Comparison of ENCODE assay signal across 7 cellular contexts in genomic region chr11:66266378-66267038, GRCh38. TPM values are rescaled to one million over a fixed set of nuclear protein-coding genes. Genes with fewer than 3 reads are reported as not detected.
DNase-seq lines count a peak whose midpoint lies in the region; ATAC-seq and TF ChIP-seq lines count a peak whose summit lies in the region.

No MANE protein-coding gene starts in this region.

- peaks cover 0 to 30% of the 10 kb centered on the region in 2 donors for H3K4me1 ChIP-seq in right atrium auricular region

- TF ChIP-seq CTCF in HFF-Myc (IDR thresholded peaks at IDR 0.05; ENCODE audit: low read depth, low read length, missing control alignments) (no peak), right atrium auricular region (IDR thresholded peaks at IDR 0.05) (no peak)

- H3K4me3 Mint-ChIP-seq in activated T-helper 1 cell treated with anti-CD3 and anti-CD28 coated beads, Interleukin-12 subunit alpha, Interleukin-12 subunit beta, Interleukin-2, Interleukin-4 antibody, amounts not matched to agents 30 ng/mL and 10 ng/mL and 1 ng/mL, durations not matched to agents 14 hours and 24 hours and 36 hours, result peak overlapping the region; percentile 76
- H3K4me3 Mint-ChIP-seq in stimulated activated naive B cell treated with anti-CD40 and anti-IgM and Interleukin-4, amounts not matched to agents 10 μg/mL and 1 μg/mL and 100 μg/mL, for 72 hours, result peak overlapping the region; percentile 91 to 98

- peaks cover 30% of the 10 kb centered on the region for H3K4me1 Mint-ChIP-seq in activated T-helper 1 cell treated with anti-CD3 and anti-CD28 coated beads, Interleukin-12 subunit alpha, Interleukin-12 subunit beta, Interleukin-2, Interleukin-4 antibody, amounts not matched to agents 30 ng/mL and 10 ng/mL and 1 ng/mL, durations not matched to agents 14 hours and 24 hours and 36 hours (ENCODE audit: low read depth)
- H3K4me1 Mint-ChIP-seq in stimulated activated naive B cell treated with anti-CD40 and anti-IgM and Interleukin-4, amounts not matched to agents 10 μg/mL and 1 μg/mL and 100 μg/mL, for 72 hours, result peaks cover 28 to 38% of the 10 kb centered on the region in 2 donors

- H3K36me3 ChIP-seq in right atrium auricular region, result peaks cover 20% of the 10 kb centered on the region

- no peak for ATAC-seq in stimulated activated naive B cell treated with anti-CD40 and anti-IgM and Interleukin-4, amounts not matched to agents 10 μg/mL and 1 μg/mL and 100 μg/mL, for 72 hours (replicated peaks)

- DNase-seq in HFF-Myc (ENCODE audit: extremely low read depth, low read depth), result no peak
- no peak for DNase-seq in activated T-helper 1 cell treated with anti-CD3 and anti-CD28 coated beads, Interleukin-12 subunit alpha, Interleukin-12 subunit beta, Interleukin-2, Interleukin-4 antibody, amounts not matched to agents 30 ng/mL and 10 ng/mL and 1 ng/mL, durations not matched to agents 14 hours and 24 hours and 36 hours (ENCODE audit: low spot score)
- DNase-seq in right atrium auricular region (ENCODE audit: low spot score), result no peak
- no peak for DNase-seq in stimulated activated naive B cell treated with anti-CD40 and anti-IgM and Interleukin-4, amounts not matched to agents 10 μg/mL and 1 μg/mL and 100 μg/mL, for 72 hours
- no peak for DNase-seq in inferior parietal cortex (ENCODE audit: extremely low spot score)
- no peak for DNase-seq in SHP77 (lab: John Stamatoyannopoulos, UW)
- no peak for DNase-seq in SHP77 treated with DMSO at 0.1 percent for 48 hours (lab: John Stamatoyannopoulos, UW)

- intact Hi-C loops in activated T-helper 1 cell treated with anti-CD3 and anti-CD28 coated beads, Interleukin-12 subunit alpha, Interleukin-12 subunit beta, Interleukin-2, Interleukin-4 antibody, amounts not matched to agents 30 ng/mL and 10 ng/mL and 1 ng/mL, durations not matched to agents 14 hours and 24 hours and 36 hours (cut with micrococcal nuclease), result loop anchor here (1.0 to 5.0 kb wide), 7 partner anchors 44 to 554 kb away; partner anchors contain the start of genes B4GAT1, BANF1, BRMS1 and CCDC85B

- no peaks in the 10 kb centered on the region for H3K9me3 ChIP-seq in right atrium auricular region

- H3K27ac Mint-ChIP-seq in activated T-helper 1 cell treated with anti-CD3 and anti-CD28 coated beads, Interleukin-12 subunit alpha, Interleukin-12 subunit beta, Interleukin-2, Interleukin-4 antibody, amounts not matched to agents 30 ng/mL and 10 ng/mL and 1 ng/mL, durations not matched to agents 14 hours and 24 hours and 36 hours, result no peak overlapping the region
- H3K27ac Mint-ChIP-seq in stimulated activated naive B cell treated with anti-CD40 and anti-IgM and Interleukin-4, amounts not matched to agents 10 μg/mL and 1 μg/mL and 100 μg/mL, for 72 hours, result peak overlapping the region; percentile 95

- peak overlapping the region; percentile 98 for H3K4me3 ChIP-seq in HFF-Myc (replicated peaks; ENCODE audit: low read depth, low read length)
- H3K4me3 ChIP-seq in right atrium auricular region, result peak overlapping the region in 1 of 2 donors; percentile 81

- peaks cover 2% of the 10 kb centered on the region for H3K27me3 Mint-ChIP-seq in activated T-helper 1 cell treated with anti-CD3 and anti-CD28 coated beads, Interleukin-12 subunit alpha, Interleukin-12 subunit beta, Interleukin-2, Interleukin-4 antibody, amounts not matched to agents 30 ng/mL and 10 ng/mL and 1 ng/mL, durations not matched to agents 14 hours and 24 hours and 36 hours (ENCODE audit: insufficient read depth)
- H3K27me3 Mint-ChIP-seq in stimulated activated naive B cell treated with anti-CD40 and anti-IgM and Interleukin-4, amounts not matched to agents 10 μg/mL and 1 μg/mL and 100 μg/mL, for 72 hours, result no peaks in the 10 kb centered on the region

- peaks cover 27% of the 10 kb centered on the region for H3K36me3 Mint-ChIP-seq in activated T-helper 1 cell treated with anti-CD3 and anti-CD28 coated beads, Interleukin-12 subunit alpha, Interleukin-12 subunit beta, Interleukin-2, Interleukin-4 antibody, amounts not matched to agents 30 ng/mL and 10 ng/mL and 1 ng/mL, durations not matched to agents 14 hours and 24 hours and 36 hours (ENCODE audit: low read depth)
- peaks cover 36 to 53% of the 10 kb centered on the region in 2 donors for H3K36me3 Mint-ChIP-seq in stimulated activated naive B cell treated with anti-CD40 and anti-IgM and Interleukin-4, amounts not matched to agents 10 μg/mL and 1 μg/mL and 100 μg/mL, for 72 hours

- H3K27me3 ChIP-seq in right atrium auricular region, result no peaks in the 10 kb centered on the region

- H3K9me3 Mint-ChIP-seq in activated T-helper 1 cell treated with anti-CD3 and anti-CD28 coated beads, Interleukin-12 subunit alpha, Interleukin-12 subunit beta, Interleukin-2, Interleukin-4 antibody, amounts not matched to agents 30 ng/mL and 10 ng/mL and 1 ng/mL, durations not matched to agents 14 hours and 24 hours and 36 hours, result no peaks in the 10 kb centered on the region
- H3K9me3 Mint-ChIP-seq in stimulated activated naive B cell treated with anti-CD40 and anti-IgM and Interleukin-4, amounts not matched to agents 10 μg/mL and 1 μg/mL and 100 μg/mL, for 72 hours, result no peaks in the 10 kb centered on the region

- peak overlapping the region; percentile 92 to 97 for H3K27ac ChIP-seq in right atrium auricular region

RNA-seq across cellular contexts. Expression of gene RAB1B, which starts 1.9 kb away (rescaled TPM):
- 123 and 124 TPM in 2 replicates for total RNA-seq in activated T-helper 1 cell treated with anti-CD3 and anti-CD28 coated beads, Interleukin-12 subunit alpha, Interleukin-12 subunit beta, Interleukin-2, Interleukin-4 antibody, amounts not matched to agents 30 ng/mL and 10 ng/mL and 1 ng/mL, durations not matched to agents 14 hours and 24 hours and 36 hours
- total RNA-seq in right atrium auricular region, result 100 to 1,000 TPM in 1 of 2 donors, 10 to 100 TPM in 1; 95.6 to 115 TPM

RNA-seq across cellular contexts. Expression of gene KLC2, which starts 9.0 kb away (rescaled TPM):
- total RNA-seq in activated T-helper 1 cell treated with anti-CD3 and anti-CD28 coated beads, Interleukin-12 subunit alpha, Interleukin-12 subunit beta, Interleukin-2, Interleukin-4 antibody, amounts not matched to agents 30 ng/mL and 10 ng/mL and 1 ng/mL, durations not matched to agents 14 hours and 24 hours and 36 hours, result 56.3 and 62.1 TPM in 2 replicates
- total RNA-seq in right atrium auricular region, result 10 to 100 TPM; 17.7 to 29.6 TPM

RNA-seq across cellular contexts. Expression of gene CNIH2, which starts 11.5 kb away (rescaled TPM):
- total RNA-seq in activated T-helper 1 cell treated with anti-CD3 and anti-CD28 coated beads, Interleukin-12 subunit alpha, Interleukin-12 subunit beta, Interleukin-2, Interleukin-4 antibody, amounts not matched to agents 30 ng/mL and 10 ng/mL and 1 ng/mL, durations not matched to agents 14 hours and 24 hours and 36 hours, result 1.7 and 1.8 TPM in 2 replicates
- not detected for total RNA-seq in right atrium auricular region

RNA-seq across cellular contexts. Expression of gene YIF1A, which starts 22.4 kb away (rescaled TPM):
- 125 and 127 TPM in 2 replicates for total RNA-seq in activated T-helper 1 cell treated with anti-CD3 and anti-CD28 coated beads, Interleukin-12 subunit alpha, Interleukin-12 subunit beta, Interleukin-2, Interleukin-4 antibody, amounts not matched to agents 30 ng/mL and 10 ng/mL and 1 ng/mL, durations not matched to agents 14 hours and 24 hours and 36 hours
- 100 to 1,000 TPM in 1 of 2 donors, 10 to 100 TPM in 1; 68.1 to 100 TPM for total RNA-seq in right atrium auricular region

RNA-seq across cellular contexts. Expression of gene TMEM151A, which starts 25.2 kb away (rescaled TPM):
- not detected in 2 replicates for total RNA-seq in activated T-helper 1 cell treated with anti-CD3 and anti-CD28 coated beads, Interleukin-12 subunit alpha, Interleukin-12 subunit beta, Interleukin-2, Interleukin-4 antibody, amounts not matched to agents 30 ng/mL and 10 ng/mL and 1 ng/mL, durations not matched to agents 14 hours and 24 hours and 36 hours
- total RNA-seq in right atrium auricular region, result 1 to 10 TPM; 1.4 to 5.5 TPM
